32 cellular contexts compared by ENCODE assay signal in genomic region chr13:21707586-21707985, GRCh38. TPM values are rescaled to one million over a fixed set of nuclear protein-coding genes. Genes with fewer than 3 reads are reported as not detected.
"Had no signal": no experiment of that assay in that cellular context is flagged by ENCODE, and none has a peak within 500 bp of the region (broad histone marks: within the 10 kb centered on the region; RNA-seq: fewer than 3 reads in every experiment).

No MANE protein-coding gene starts in this region.

- H3K9me3 ChIP-seq: adrenal gland, body of pancreas, breast epithelium had no signal

- H3K36me3 ChIP-seq: adrenal gland, ascending aorta, brain microvascular endothelial cell, breast epithelium, cardiac muscle cell had no signal

- H3K27me3 ChIP-seq: adrenal gland, ascending aorta, body of pancreas, brain microvascular endothelial cell, breast epithelium, cardiac muscle cell had no signal

- ATAC-seq: activated naive CD4-positive, alpha-beta T cell treated with anti-CD3 and anti-CD28 coated beads, Interleukin-2, amount 50 U/mL, for 72 hours; activated naive CD8-positive, alpha-beta T cell treated with anti-CD3 and anti-CD28 coated beads, Interleukin-2, amount 50 U/mL, for 24 hours; activated T-cell treated with anti-CD3 and anti-CD28 coated beads, Interleukin-2, amount 50 U/mL, for 4 hours; activated T-cell treated with anti-CD3 and anti-CD28 coated beads, Interleukin-2, amount 50 U/mL, for 72 hours; activated T-helper 17 cell treated with anti-CD3 and anti-CD28 coated beads, Interleukin-2, amount 50 U/mL, for 72 hours; body of pancreas had no signal

- H3K4me3 ChIP-seq: adrenal gland, ascending aorta, body of pancreas, breast epithelium, cardiac muscle cell had no signal

- H3K4me1 ChIP-seq: adrenal gland, ascending aorta, body of pancreas, breast epithelium had no signal

- H3K27ac ChIP-seq: adrenal gland, ascending aorta, body of pancreas, brain microvascular endothelial cell, breast epithelium, cardiac muscle cell had no signal

- DNase-seq: activated effector memory CD4-positive, alpha-beta T cell treated with anti-CD3 and anti-CD28 coated beads, Interleukin-2, amount 50 U/mL, for 16 hours; activated effector memory CD4-positive, alpha-beta T cell treated with Interleukin-2 at 50 U/mL for 16 hours; activated gamma-delta T cell; activated gamma-delta T cell treated with Interleukin-2 at 50 U/mL for 16 hours; activated naive CD4-positive, alpha-beta T cell; activated naive CD4-positive, alpha-beta T cell treated with anti-CD3 and anti-CD28 coated beads for 36 hours; activated naive CD4-positive, alpha-beta T cell treated with anti-CD3 and anti-CD28 coated beads, Interleukin-2, amount 10 ng/mL, durations not matched to agents 7 days and 5 days; activated naive CD4-positive, alpha-beta T cell treated with anti-CD3 and anti-CD28 coated beads, Interleukin-2, amount 50 U/mL, for 16 hours; activated naive CD4-positive, alpha-beta T cell treated with Interleukin-2 at 50 U/mL for 16 hours; activated naive CD8-positive, alpha-beta T cell treated with anti-CD3 and anti-CD28 coated beads for 36 hours; activated naive CD8-positive, alpha-beta T cell treated with anti-CD3 and anti-CD28 coated beads, Interleukin-2, amount 10 ng/mL, durations not matched to agents 7 days and 5 days; activated naive CD8-positive, alpha-beta T cell treated with anti-CD3 and anti-CD28 coated beads, Interleukin-2, amount 50 U/mL, for 24 hours; activated T-cell treated with anti-CD3 and anti-CD28 coated beads, Interleukin-2, amount 50 U/mL, for 1 hour; activated T-cell treated with anti-CD3 and anti-CD28 coated beads, Interleukin-2, amount 50 U/mL, for 24 hours; activated T-cell treated with anti-CD3 and anti-CD28 coated beads, Interleukin-2, amount 50 U/mL, for 4 hours; activated T-cell treated with anti-CD3 and anti-CD28 coated beads, Interleukin-2, amount 50 U/mL, for 48 hours; activated T-cell treated with anti-CD3 and anti-CD28 coated beads, Interleukin-2, amount 50 U/mL, for 72 hours; adrenal gland; amniotic stem cell; amygdala; anterior cingulate cortex; aorta; body of pancreas; brain microvascular endothelial cell; caudate nucleus; central memory CD4-positive, alpha-beta T cell; cerebellar nuclear complex had no signal

RNA-seq across cellular contexts. Expression of gene FGF9, which starts 36.7 kb away (rescaled TPM):
- polyA plus RNA-seq: aorta had no signal
